8 cellular contexts compared by ENCODE assay signal in genomic region chr17:6555331-6556120, GRCh38. TPM values are rescaled to one million over a fixed set of nuclear protein-coding genes. Genes with fewer than 3 reads are reported as not detected.
DNase-seq lines count a peak whose midpoint lies in the region; ATAC-seq, FAIRE-seq and TF ChIP-seq lines count a peak whose summit lies in the region.

No MANE protein-coding gene starts in this region.

- peak overlapping the region; percentile 77 for H3K4me3 Mint-ChIP-seq in GM23338
- H3K4me3 Mint-ChIP-seq in T-helper 17 cell: peak overlapping the region; percentile 83
- H3K4me3 Mint-ChIP-seq in neural crest cell: peak overlapping the region; percentile 87

- peaks cover 44% of the 10 kb centered on the region for H3K27me3 ChIP-seq in GM23338 (ENCODE audit: insufficient read depth)

- H3K36me3 Mint-ChIP-seq in GM23338 (ENCODE audit: low read depth) (no peaks in the 10 kb centered on the region), T-helper 17 cell (ENCODE audit: low read depth) (peaks cover 2% of the 10 kb centered on the region), neural crest cell (ENCODE audit: low read depth) (no peaks in the 10 kb centered on the region)

- H2AFZ ChIP-seq in GM23338: peak overlapping the region; percentile 98

- no peaks in the 10 kb centered on the region for H4K20me1 ChIP-seq in GM23338 (replicated peaks; ENCODE audit: insufficient read depth)

- peak overlapping the region; percentile 97 for H3K4me2 ChIP-seq in GM23338

- peaks cover 10% of the 10 kb centered on the region; the same call in 1 of the 2 replicates for H3K4me1 ChIP-seq in GM23338 (ENCODE audit: insufficient read depth)

- 0 out of 2 replicates have a peak, but pooled peaks cover 5% of the 10 kb centered on the region for H3F3A ChIP-seq in GM23338 (replicated peaks; ENCODE audit: low read depth)

- H3K27me3 Mint-ChIP-seq in GM23338 (ENCODE audit: insufficient read depth, low read depth, poor library complexity): peaks cover 46% of the 10 kb centered on the region
- peaks cover 60% of the 10 kb centered on the region for H3K27me3 Mint-ChIP-seq in T-helper 17 cell
- peaks cover 68% of the 10 kb centered on the region for H3K27me3 Mint-ChIP-seq in neural crest cell (ENCODE audit: low read depth)

- H3K9me3 ChIP-seq in T-helper 17 cell (ENCODE audit: control insufficient read depth, low read length, poor library complexity, severe bottlenecking): no peaks in the 10 kb centered on the region

- H3K9me3 Mint-ChIP-seq in GM23338 (no peaks in the 10 kb centered on the region), neural crest cell (no peaks in the 10 kb centered on the region)

- no peaks in the 10 kb centered on the region for H3K79me2 ChIP-seq in GM23338 (replicated peaks; ENCODE audit: insufficient read depth)

- H3K36me3 ChIP-seq in GM23338 (ENCODE audit: insufficient read depth): no peaks in the 10 kb centered on the region

- DNase-seq in GM23338 (ENCODE audit: low spot score) (peak; percentile 78), T-helper 17 cell (no peak), fibroblast of mammary gland (ENCODE audit: low read depth) (peak; percentile 48), neural crest cell (ENCODE audit: low read depth, low spot score) (no peak), HTR-8/SVneo (ENCODE audit: insufficient read length, low spot score) (no peak), HuH-7 (ENCODE audit: low spot score) (no peak)

- no peaks in the 10 kb centered on the region for H3K9me2 ChIP-seq in GM23338 (ENCODE audit: insufficient read depth)

- H3K4me3 ChIP-seq in GM23338 (peak overlapping the region; percentile 82), fibroblast of mammary gland (ENCODE audit: control insufficient read depth, low read depth, low read length) (peak overlapping the region; percentile 35)

- FAIRE-seq in HTR-8/SVneo (lab: Jason Lieb, UNC): no peak

- no peak overlapping the region for H3K27ac ChIP-seq in GM23338 (ENCODE audit: low read depth)

- TF ChIP-seq CTCF in GM23338 (conservative IDR thresholded peaks at IDR 0.05; ENCODE audit: low read depth in 2 of 2): no peak
- no peak for TF ChIP-seq CTCF in fibroblast of mammary gland (conservative IDR thresholded peaks at IDR 0.05; ENCODE audit: control insufficient read depth, insufficient read depth, low read depth, low read length)
- TF ChIP-seq CTCF in neural crest cell (conservative IDR thresholded peaks at IDR 0.05): no peak

- H3K27ac Mint-ChIP-seq in GM23338 (no peak overlapping the region), T-helper 17 cell (no peak overlapping the region), neural crest cell (ENCODE audit: unreplicated experiment) (no peak overlapping the region)

- H3K4me1 Mint-ChIP-seq in GM23338 (peaks cover 18% of the 10 kb centered on the region), T-helper 17 cell (peaks cover 17% of the 10 kb centered on the region), neural crest cell (peaks cover 15% of the 10 kb centered on the region)

- peak; percentile 50 for ATAC-seq in GM23338
- ATAC-seq in T-helper 17 cell: peak; percentile 35
- no peak for ATAC-seq in HG03196 (IDR thresholded peaks at IDR 0.05; ENCODE audit: unreplicated experiment)
- ATAC-seq in GM21423 (IDR thresholded peaks at IDR 0.05; ENCODE audit: unreplicated experiment): no peak

TF ChIP-seq in GM23338, 12 proteins besides CTCF, POLR2A, EP300 and RAD21:
- peak; percentile 45 for TF ChIP-seq EZH2 (IDR thresholded peaks at IDR 0.05; ENCODE audit: low read depth, unreplicated experiment)
- TF ChIP-seq, protein P1, sequence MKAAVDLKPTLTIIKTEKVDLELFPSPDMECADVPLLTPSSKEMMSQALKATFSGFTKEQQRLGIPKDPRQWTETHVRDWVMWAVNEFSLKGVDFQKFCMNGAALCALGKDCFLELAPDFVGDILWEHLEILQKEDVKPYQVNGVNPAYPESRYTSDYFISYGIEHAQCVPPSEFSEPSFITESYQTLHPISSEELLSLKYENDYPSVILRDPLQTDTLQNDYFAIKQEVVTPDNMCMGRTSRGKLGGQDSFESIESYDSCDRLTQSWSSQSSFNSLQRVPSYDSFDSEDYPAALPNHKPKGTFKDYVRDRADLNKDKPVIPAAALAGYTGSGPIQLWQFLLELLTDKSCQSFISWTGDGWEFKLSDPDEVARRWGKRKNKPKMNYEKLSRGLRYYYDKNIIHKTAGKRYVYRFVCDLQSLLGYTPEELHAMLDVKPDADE (IDR thresholded peaks at IDR 0.05): no peak

RNA-seq across cellular contexts. Expression of gene PITPNM3, which starts 0.8 kb away (rescaled TPM):
- 1.5 and 2.2 TPM in 2 replicates for total RNA-seq in GM23338 (2014; rRNA removed; shearing (Covaris generic))
- 0.68 and 1.0 TPM in 2 replicates for polyA plus RNA-seq in GM23338 (2016; fragmentation: Nextera tagmentation; extraction: Ambion mirVana)
- total RNA-seq in T-helper 17 cell (under 1 TPM; 0.31 to 0.52 TPM), neural crest cell (1.3 and 1.4 TPM in 2 replicates)

Comparison
In these comparisons a context has a peak if more than half of its experiments do, and no peak if none do; other contexts are left out.
1. ATAC-seq: peak in GM23338 (single experiment) and T-helper 17 cell (single experiment); none in HG03196 (single experiment) and GM21423 (single experiment).
2. DNase-seq: peak in GM23338 (single experiment) and fibroblast of mammary gland (single experiment); none in T-helper 17 cell (0 of 3), neural crest cell (single experiment), HTR-8/SVneo (single experiment) and HuH-7 (single experiment).
3. Peak in every context shown above with its lines, with median percentiles within 50 percentile points of each other: H3K4me3 Mint-ChIP-seq.